ENCODE assay signal across 30 cellular contexts in the genomic region with DNA sequence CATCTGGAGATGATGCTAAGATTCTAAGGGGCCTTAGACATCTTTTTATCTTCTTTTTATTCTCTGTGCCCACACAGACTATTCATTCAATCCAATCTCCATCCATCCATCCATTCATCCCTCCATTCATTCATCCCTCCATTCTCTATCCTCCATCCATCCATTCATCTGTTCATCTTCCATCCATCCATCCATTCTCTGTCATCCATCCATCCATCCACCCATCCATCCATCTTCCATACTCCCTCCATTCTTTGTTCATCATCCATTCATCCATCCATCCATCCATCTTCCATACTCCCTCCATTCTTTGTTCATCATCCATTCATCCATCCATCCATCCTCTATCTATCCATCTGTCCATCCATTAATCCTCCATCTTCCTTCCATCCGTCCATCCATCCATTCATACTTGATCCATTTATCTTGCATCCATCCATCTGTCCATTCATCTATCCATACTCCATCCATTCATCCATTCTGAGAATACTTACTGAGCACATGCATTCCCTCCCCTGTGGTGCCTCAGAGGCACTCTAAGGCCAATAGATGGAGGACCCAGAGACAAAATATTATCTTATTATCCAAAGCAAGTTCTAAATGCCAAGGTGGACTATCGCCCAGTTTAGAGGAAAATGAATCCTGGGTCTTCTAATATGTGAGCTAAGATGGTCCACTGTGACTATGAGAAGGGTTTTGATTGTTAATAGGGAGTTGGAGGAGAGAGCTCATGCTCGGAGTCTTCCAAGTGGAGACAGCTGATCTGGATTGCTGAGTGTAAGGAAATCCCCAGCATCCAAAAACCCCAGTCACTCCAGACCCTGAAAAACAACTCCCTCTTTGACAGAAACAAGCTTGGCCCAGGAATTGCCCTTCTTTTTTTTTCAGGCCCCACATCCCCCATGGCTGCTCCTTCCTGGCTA.
"Had no signal": no experiment of that assay in that cellular context is flagged by ENCODE, and none has a peak within 500 bp of the region (broad histone marks: within the 10 kb centered on the region; RNA-seq: fewer than 3 reads in every experiment).

No MANE protein-coding gene starts in this region.

- H3K9me3 Mint-ChIP-seq: activated B cell treated with CpG ODN at 0.5 μM for 24 hours; activated CD8-positive, alpha-beta T cell treated with anti-CD3 and anti-CD28 coated beads for 36 hours; activated T-cell treated with anti-CD3 and anti-CD28 coated beads, Interleukin-2, amount 50 U/mL, for 4 hours; central memory CD8-positive, alpha-beta T cell; dendritic cell treated with granulocyte-macrophage colony-stimulating factor and Interleukin-4, amounts not matched to agents 40 ng/mL and 50 ng/mL, for 4 days; endodermal cell; T-helper 2 cell treated with Interferon-gamma antibody and Interleukin-4, amounts not matched to agents 5 μg/mL and 100 μg/mL, for 36 hours had no signal

- H3K27ac Mint-ChIP-seq: activated B cell treated with CpG ODN at 0.5 μM for 24 hours; activated CD8-positive, alpha-beta T cell treated with anti-CD3 and anti-CD28 coated beads for 36 hours; activated naive CD8-positive, alpha-beta T cell; activated T-helper 17 cell treated with anti-CD3 and anti-CD28 coated beads, Interleukin-2, amount 50 U/mL, for 72 hours; dendritic cell treated with granulocyte-macrophage colony-stimulating factor and Interleukin-4, amounts not matched to agents 40 ng/mL and 50 ng/mL, for 4 days; endodermal cell; T-helper 17 cell; T-helper 2 cell treated with Interferon-gamma antibody and Interleukin-4, amounts not matched to agents 5 μg/mL and 100 μg/mL, for 36 hours had no signal

- H3K4me1 Mint-ChIP-seq: activated B cell treated with CpG ODN at 0.5 μM for 24 hours; activated T-helper 17 cell treated with anti-CD3 and anti-CD28 coated beads, Interleukin-2, amount 50 U/mL, for 72 hours; central memory CD8-positive, alpha-beta T cell; endodermal cell; T-helper 17 cell had no signal

- FAIRE-seq: astrocyte, frontal cortex had no signal

- H3K36me3 Mint-ChIP-seq: activated naive CD8-positive, alpha-beta T cell had no signal

- H3K4me3 ChIP-seq: coronary artery, dorsolateral prefrontal cortex, heart right ventricle had no signal

- H3K9me3 ChIP-seq: heart right ventricle had no signal

- H3K36me3 ChIP-seq: brain microvascular endothelial cell, heart right ventricle, WERI-Rb-1 had no signal

- H3K27me3 Mint-ChIP-seq: activated B cell treated with CpG ODN at 0.5 μM for 24 hours; activated CD8-positive, alpha-beta T cell treated with anti-CD3 and anti-CD28 coated beads for 36 hours; activated naive CD8-positive, alpha-beta T cell; central memory CD8-positive, alpha-beta T cell; T-helper 17 cell had no signal

- H3K27ac ChIP-seq: brain microvascular endothelial cell, coronary artery, dorsolateral prefrontal cortex, heart right ventricle, WERI-Rb-1 had no signal

- DNase-seq: activated B cell treated with CpG ODN at 0.5 μM for 24 hours; activated CD4-positive, alpha-beta T cell treated with anti-CD3 and anti-CD28 coated beads for 48 hours; activated CD4-positive, alpha-beta T cell treated with anti-CD3 and anti-CD28 coated beads, Interleukin-2, amount 50 U/mL, for 1 hour; activated CD4-positive, alpha-beta T cell treated with anti-CD3 and anti-CD28 coated beads, Interleukin-2, amount 50 U/mL, for 48 hours; activated CD8-positive, alpha-beta memory T cell treated with anti-CD3 and anti-CD28 coated beads for 24 hours; activated CD8-positive, alpha-beta T cell treated with anti-CD3 and anti-CD28 coated beads for 36 hours; activated effector memory CD4-positive, alpha-beta T cell treated with Interleukin-2 at 50 U/mL for 16 hours; activated gamma-delta T cell treated with Interleukin-2 at 50 U/mL for 16 hours; activated naive CD4-positive, alpha-beta T cell treated with anti-CD3 and anti-CD28 coated beads, Interleukin-2, amount 50 U/mL, for 16 hours; activated naive CD4-positive, alpha-beta T cell treated with Interleukin-2 at 50 U/mL for 16 hours; activated T-cell treated with anti-CD3 and anti-CD28 coated beads, Interleukin-2, amount 50 U/mL, for 4 hours; amniotic stem cell; anterior cingulate cortex; brain microvascular endothelial cell; dorsolateral prefrontal cortex; effector memory CD4-positive, alpha-beta T cell; endodermal cell; foreskin fibroblast; heart right ventricle; T-helper 17 cell; T1000; WERI-Rb-1 had no signal

- H3K4me3 Mint-ChIP-seq: activated B cell treated with CpG ODN at 0.5 μM for 24 hours; activated CD8-positive, alpha-beta T cell treated with anti-CD3 and anti-CD28 coated beads for 36 hours; activated naive CD8-positive, alpha-beta T cell; activated T-cell treated with anti-CD3 and anti-CD28 coated beads, Interleukin-2, amount 50 U/mL, for 4 hours; activated T-helper 17 cell treated with anti-CD3 and anti-CD28 coated beads, Interleukin-2, amount 50 U/mL, for 72 hours; central memory CD8-positive, alpha-beta T cell; dendritic cell treated with granulocyte-macrophage colony-stimulating factor and Interleukin-4, amounts not matched to agents 40 ng/mL and 50 ng/mL, for 4 days; endodermal cell; T-helper 17 cell; T-helper 2 cell treated with Interferon-gamma antibody and Interleukin-4, amounts not matched to agents 5 μg/mL and 100 μg/mL, for 36 hours had no signal

- H3K27me3 ChIP-seq: brain microvascular endothelial cell had no signal
